Comparison of ENCODE assay signal across 20 cellular contexts in genomic region chr11:6354651-6355485, GRCh38. TPM values are rescaled to one million over a fixed set of nuclear protein-coding genes. Genes with fewer than 3 reads are reported as not detected.
DNase-seq lines count a peak whose midpoint lies in the region; ATAC-seq and TF ChIP-seq lines count a peak whose summit lies in the region.
"Had no signal": no experiment of that assay in that cellular context is flagged by ENCODE, and none has a peak within 500 bp of the region (broad histone marks: within the 10 kb centered on the region; RNA-seq: fewer than 3 reads in every experiment).

No MANE protein-coding gene starts in this region.

- no peak for TF ChIP-seq EP300 in sigmoid colon (IDR thresholded peaks at IDR 0.05)

- no peaks in the 10 kb centered on the region for H3K27me3 ChIP-seq in sigmoid colon
- H3K27me3 ChIP-seq: upper lobe of right lung had no signal

- H3K9me3 ChIP-seq in sigmoid colon, result no peaks in the 10 kb centered on the region
- H3K9me3 ChIP-seq: upper lobe of right lung had no signal

- ATAC-seq in activated CD8-positive, alpha-beta T cell treated with anti-CD3 and anti-CD28 coated beads for 36 hours, result no peak
- ATAC-seq: left cardiac atrium had no signal

- CTCF ChIA-PET in activated CD8-positive, alpha-beta T cell treated with anti-CD3 and anti-CD28 coated beads for 36 hours (lab: Charles Lee), result interaction anchor here (1.0 to 7.1 kb wide), 29 partner anchors 9 to 360 kb away, joined by 3 to 106 read pairs (median 11); partner anchors contain the start of genes CAVIN3, CCKBR and CNGA4

- H3K27ac Mint-ChIP-seq in activated CD8-positive, alpha-beta T cell treated with anti-CD3 and anti-CD28 coated beads for 36 hours, result no peak overlapping the region
- H3K27ac Mint-ChIP-seq: endodermal cell had no signal

- peaks cover 28% of the 10 kb centered on the region for H3K4me1 Mint-ChIP-seq in activated CD8-positive, alpha-beta T cell treated with anti-CD3 and anti-CD28 coated beads for 36 hours (ENCODE audit: low read depth)

- no peaks in the 10 kb centered on the region for H3K36me3 Mint-ChIP-seq in activated CD8-positive, alpha-beta T cell treated with anti-CD3 and anti-CD28 coated beads for 36 hours (ENCODE audit: low read depth)

- intact Hi-C loops in activated CD8-positive, alpha-beta T cell treated with anti-CD3 and anti-CD28 coated beads for 36 hours (cut with micrococcal nuclease), result loop anchor here (5.0 kb wide), 2 partner anchors 58 to 103 kb away; no protein-coding TSS in a partner anchor
- intact Hi-C loops in sigmoid colon (cut with DNase I), result loop anchor here (2.0 to 5.0 kb wide), 2 partner anchors 58 to 332 kb away; no protein-coding TSS in a partner anchor

- no peaks in the 10 kb centered on the region for H3K27me3 Mint-ChIP-seq in activated CD8-positive, alpha-beta T cell treated with anti-CD3 and anti-CD28 coated beads for 36 hours

- H3K9me3 Mint-ChIP-seq in activated CD8-positive, alpha-beta T cell treated with anti-CD3 and anti-CD28 coated beads for 36 hours, result no peaks in the 10 kb centered on the region
- H3K9me3 Mint-ChIP-seq: endodermal cell had no signal

- POLR2A ChIA-PET in activated CD8-positive, alpha-beta T cell treated with anti-CD3 and anti-CD28 coated beads for 36 hours (lab: Charles Lee), result interaction anchor here (0.7 kb wide), 1 partner anchor 79 kb away, joined by 3 read pairs; no protein-coding TSS in a partner anchor

- H3K4me1 ChIP-seq in sigmoid colon, result peaks cover 0 to 22% (median 17%) of the 10 kb centered on the region in 4 donors

- no peak overlapping the region for H3K4me3 Mint-ChIP-seq in activated CD8-positive, alpha-beta T cell treated with anti-CD3 and anti-CD28 coated beads for 36 hours
- H3K4me3 Mint-ChIP-seq: endodermal cell had no signal

- no peak for TF ChIP-seq POLR2A in sigmoid colon (IDR thresholded peaks at IDR 0.05)

- 51 to 76% methylated on average over 4 of the region's 4 CpGs for WGBS in sigmoid colon, 2 donors

- no peak for TF ChIP-seq CTCF in 22Rv1 (IDR thresholded peaks at IDR 0.05)
- TF ChIP-seq CTCF in fibroblast of mammary gland (conservative IDR thresholded peaks at IDR 0.05; ENCODE audit: control insufficient read depth, insufficient read depth, low read depth, low read length), result no peak
- no peak for TF ChIP-seq CTCF in activated CD8-positive, alpha-beta T cell treated with anti-CD3 and anti-CD28 coated beads for 36 hours (IDR thresholded peaks at IDR 0.05)
- no peak for TF ChIP-seq CTCF in sigmoid colon (IDR thresholded peaks at IDR 0.05)

- H3K4me3 ChIP-seq in fibroblast of mammary gland (ENCODE audit: control insufficient read depth, low read depth, low read length) (no peak overlapping the region), sigmoid colon (no peak overlapping the region)
- H3K4me3 ChIP-seq: upper lobe of right lung had no signal

- H3K27ac ChIP-seq in 22Rv1 (peak overlapping the region; percentile 47), sigmoid colon (no peak overlapping the region), caudate nucleus (ENCODE audit: low read depth, low read length) (no peak overlapping the region)
- H3K27ac ChIP-seq: HL-60, upper lobe of right lung had no signal

- no peaks in the 10 kb centered on the region for H3K36me3 ChIP-seq in sigmoid colon
- H3K36me3 ChIP-seq: upper lobe of right lung had no signal

- DNase-seq in RPMI7951 (ENCODE audit: low read depth), result peak; percentile 28
- peak; percentile 59 for DNase-seq in fibroblast of mammary gland (ENCODE audit: low read depth)
- peak; percentile 54 to 58 for DNase-seq in lung microvascular endothelial cell (ENCODE audit: low read depth in 2 of 2)
- no peak for DNase-seq in activated CD8-positive, alpha-beta T cell treated with anti-CD3 and anti-CD28 coated beads for 36 hours
- DNase-seq in occipital lobe (lab: John Stamatoyannopoulos, UW), result no peak
- DNase-seq in sigmoid colon, result no peak
- DNase-seq in caudate nucleus (lab: John Stamatoyannopoulos, UW), result no peak
- DNase-seq: activated CD4-positive, alpha-beta T cell treated with anti-CD3 and anti-CD28 coated beads, Interleukin-2, amount 50 U/mL, for 48 hours; activated naive CD4-positive, alpha-beta T cell treated with anti-CD3 and anti-CD28 coated beads, Interleukin-2, amount 50 U/mL, for 16 hours; C1 segment of cervical spinal cord; endodermal cell; left cardiac atrium; NCI-H146; NCI-H2227 treated with DMSO at 0.1 percent for 48 hours; stimulated activated CD4-positive, alpha-beta T cell treated with anti-CD3 and anti-CD28 coated beads, Interleukin-1b, Interleukin-23, amount 100 ng/mL, for 48 hours; stimulated activated naive CD4-positive, alpha-beta T cell; T-helper 2 cell; upper lobe of right lung had no signal

RNA-seq across cellular contexts. Expression of gene CAVIN3, which starts 34.6 kb away (rescaled TPM):
- total RNA-seq in RPMI7951 (2014; rRNA removed; shearing (Covaris generic)), result 200 and 367 TPM in 2 replicates
- total RNA-seq in lung microvascular endothelial cell, result 43.1 and 201 TPM in 2 replicates
- total RNA-seq in activated CD8-positive, alpha-beta T cell treated with anti-CD3 and anti-CD28 coated beads for 36 hours, result 10 to 100 TPM; 13.3 to 15.9 TPM
- total RNA-seq in occipital lobe, result 2.5 TPM
- 100 to 1,000 TPM; 113 to 294 (median 188) TPM for total RNA-seq in sigmoid colon
- 10 to 100 TPM in 2 of 3 donors, 1 to 10 TPM in 1; 6.9 to 25.6 (median 24.0) TPM for polyA plus RNA-seq in sigmoid colon

RNA-seq across cellular contexts. Expression of gene SMPD1, which starts 35.4 kb away (rescaled TPM):
- total RNA-seq in RPMI7951 (2014; rRNA removed; shearing (Covaris generic)), result 40.0 and 45.3 TPM in 2 replicates
- 14.6 and 20.0 TPM in 2 replicates for total RNA-seq in lung microvascular endothelial cell
- 10 to 100 TPM; 10.6 to 11.2 TPM for total RNA-seq in activated CD8-positive, alpha-beta T cell treated with anti-CD3 and anti-CD28 coated beads for 36 hours
- total RNA-seq in occipital lobe, result 8.1 TPM
- total RNA-seq in sigmoid colon, result 10 to 100 TPM; 17.1 to 36.8 (median 18.5) TPM
- polyA plus RNA-seq in sigmoid colon, result 10 to 100 TPM in 2 of 3 donors, 1 to 10 TPM in 1; 9.6 to 46.4 (median 22.2) TPM

Comparison
In these comparisons a context has a peak if more than half of its experiments do, and no peak if none do; other contexts are left out.
1. DNase-seq: peak in RPMI7951 (single experiment), fibroblast of mammary gland (single experiment) and lung microvascular endothelial cell (2 of 2); none in activated CD8-positive, alpha-beta T cell treated with anti-CD3 and anti-CD28 coated beads for 36 hours (single experiment), occipital lobe (single experiment), sigmoid colon (single experiment) and caudate nucleus (0 of 61).